In the genomic region with DNA sequence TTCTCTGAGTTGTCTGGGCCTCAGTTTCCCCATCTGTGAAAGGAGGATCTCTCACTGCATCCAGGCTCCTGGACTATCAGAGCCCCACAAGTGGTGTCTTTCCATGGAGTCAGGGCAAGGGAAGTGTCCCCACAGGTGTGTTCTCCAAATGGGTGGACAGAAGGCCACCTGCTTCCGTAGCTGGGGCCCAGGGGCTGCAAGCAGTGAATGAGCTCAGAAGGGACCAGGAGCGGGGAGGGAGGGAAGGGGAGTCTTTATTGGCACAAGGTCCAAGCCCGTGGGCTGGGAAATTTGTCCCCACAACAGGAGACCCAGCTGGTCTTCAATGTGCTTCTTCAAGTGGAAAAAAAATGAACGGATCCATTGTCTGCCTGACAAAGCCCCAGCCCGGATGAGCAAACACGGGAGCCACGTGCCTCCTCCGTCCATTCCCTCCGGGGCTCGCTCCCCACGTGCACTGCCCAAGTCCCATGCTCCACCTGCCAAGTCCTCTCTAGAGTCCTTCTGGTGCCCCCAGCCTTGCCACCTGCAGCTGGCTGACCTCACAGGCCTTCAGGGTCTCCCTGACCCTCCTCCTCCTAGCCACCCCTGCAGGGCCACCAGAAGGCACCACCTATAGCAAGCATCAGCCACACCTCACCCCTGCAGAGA, we compare ENCODE assay signal across 1 cellular context.
TF ChIP-seq lines count a peak whose summit lies in the region.

No MANE protein-coding gene starts in this region.

TF ChIP-seq in HepG2, 621 proteins besides CTCF, POLR2A, EP300 and RAD21 (continued from another document):
- no peak for TF ChIP-seq PAWR (CRISPR knock-in tag; IDR thresholded peaks at IDR 0.05; ENCODE audit: borderline replicate concordance)
- TF ChIP-seq ZNF136 (CRISPR knock-in tag; IDR thresholded peaks at IDR 0.05; ENCODE audit: low read depth) = no peak
- TF ChIP-seq ZNF761 (CRISPR knock-in tag; conservative IDR thresholded peaks at IDR 0.05) = no peak
- no peak for TF ChIP-seq SNRNP70 (IDR thresholded peaks at IDR 0.05; ENCODE audit: low read depth, low read length)
- TF ChIP-seq, protein P1, sequence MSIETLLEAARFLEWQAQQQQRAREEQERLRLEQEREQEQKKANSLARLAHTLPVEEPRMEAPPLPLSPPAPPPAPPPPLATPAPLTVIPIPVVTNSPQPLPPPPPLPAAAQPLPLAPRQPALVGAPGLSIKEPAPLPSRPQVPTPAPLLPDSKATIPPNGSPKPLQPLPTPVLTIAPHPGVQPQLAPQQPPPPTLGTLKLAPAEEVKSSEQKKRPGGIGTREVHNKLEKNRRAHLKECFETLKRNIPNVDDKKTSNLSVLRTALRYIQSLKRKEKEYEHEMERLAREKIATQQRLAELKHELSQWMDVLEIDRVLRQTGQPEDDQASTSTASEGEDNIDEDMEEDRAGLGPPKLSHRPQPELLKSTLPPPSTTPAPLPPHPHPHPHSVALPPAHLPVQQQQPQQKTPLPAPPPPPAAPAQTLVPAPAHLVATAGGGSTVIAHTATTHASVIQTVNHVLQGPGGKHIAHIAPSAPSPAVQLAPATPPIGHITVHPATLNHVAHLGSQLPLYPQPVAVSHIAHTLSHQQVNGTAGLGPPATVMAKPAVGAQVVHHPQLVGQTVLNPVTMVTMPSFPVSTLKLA (IDR thresholded peaks at IDR 0.05) = peak; percentile 83
- TF ChIP-seq HDAC1 (CRISPR knock-in tag; IDR thresholded peaks at IDR 0.05) = no peak
- no peak for TF ChIP-seq LCORL (IDR thresholded peaks at IDR 0.05)
- no peak for TF ChIP-seq LCORL (CRISPR knock-in tag; IDR thresholded peaks at IDR 0.05)
